1 cellular context compared by ENCODE assay signal in genomic region chr6:127864701-127865100, GRCh38.
TF ChIP-seq lines count a peak whose summit lies in the region.

No MANE protein-coding gene starts in this region.

TF ChIP-seq in HepG2, 621 proteins besides CTCF, POLR2A, EP300 and RAD21 (continued from another document):
- TF ChIP-seq, protein P1, sequence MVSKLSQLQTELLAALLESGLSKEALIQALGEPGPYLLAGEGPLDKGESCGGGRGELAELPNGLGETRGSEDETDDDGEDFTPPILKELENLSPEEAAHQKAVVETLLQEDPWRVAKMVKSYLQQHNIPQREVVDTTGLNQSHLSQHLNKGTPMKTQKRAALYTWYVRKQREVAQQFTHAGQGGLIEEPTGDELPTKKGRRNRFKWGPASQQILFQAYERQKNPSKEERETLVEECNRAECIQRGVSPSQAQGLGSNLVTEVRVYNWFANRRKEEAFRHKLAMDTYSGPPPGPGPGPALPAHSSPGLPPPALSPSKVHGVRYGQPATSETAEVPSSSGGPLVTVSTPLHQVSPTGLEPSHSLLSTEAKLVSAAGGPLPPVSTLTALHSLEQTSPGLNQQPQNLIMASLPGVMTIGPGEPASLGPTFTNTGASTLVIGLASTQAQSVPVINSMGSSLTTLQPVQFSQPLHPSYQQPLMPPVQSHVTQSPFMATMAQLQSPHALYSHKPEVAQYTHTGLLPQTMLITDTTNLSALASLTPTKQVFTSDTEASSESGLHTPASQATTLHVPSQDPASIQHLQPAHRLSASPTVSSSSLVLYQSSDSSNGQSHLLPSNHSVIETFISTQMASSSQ (IDR thresholded peaks at IDR 0.05; ENCODE audit: low read depth) = peak; percentile 46; the same call in 1 of the 2 replicates
- TF ChIP-seq, protein P1 (CRISPR knock-in tag; IDR thresholded peaks at IDR 0.05; ENCODE audit: borderline replicate concordance) = no peak
